Comparison of ENCODE assay signal across 24 cellular contexts in the genomic region with DNA sequence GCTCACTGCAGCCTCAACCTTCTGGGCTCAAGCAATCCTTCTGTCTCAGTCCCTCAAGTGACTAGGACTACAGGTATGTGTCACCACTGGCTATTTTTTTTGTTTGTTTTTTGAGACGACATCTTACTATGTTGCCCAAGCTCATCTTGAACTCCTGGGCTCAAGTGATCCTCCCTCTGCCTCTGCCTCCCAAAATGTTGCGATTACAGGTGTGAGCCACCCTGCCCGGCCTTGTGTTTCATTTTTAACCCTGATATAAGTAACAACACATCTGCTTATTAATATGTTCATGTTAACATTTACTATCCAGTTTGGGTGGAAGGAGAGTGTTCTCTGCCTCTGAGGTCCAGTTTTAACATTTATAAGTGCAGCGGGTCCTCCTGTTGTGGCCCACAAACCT. TPM values are rescaled to one million over a fixed set of nuclear protein-coding genes. Genes with fewer than 3 reads are reported as not detected.
DNase-seq lines count a peak whose midpoint lies in the region; ATAC-seq and TF ChIP-seq lines count a peak whose summit lies in the region.
"Had no signal": no experiment of that assay in that cellular context is flagged by ENCODE, and none has a peak within 500 bp of the region (broad histone marks: within the 10 kb centered on the region; RNA-seq: fewer than 3 reads in every experiment).

No MANE protein-coding gene starts in this region.

- no peak for ATAC-seq in upper lobe of left lung (ENCODE audit: low FRiP score in 2 of 2)
- ATAC-seq in Right ventricle myocardium inferior = no peak
- no peak for ATAC-seq in HG03565 (IDR thresholded peaks at IDR 0.05; ENCODE audit: unreplicated experiment)
- ATAC-seq: activated CD8-positive, alpha-beta T cell treated with anti-CD3 and anti-CD28 coated beads, Interleukin-2, amount 10 ng/mL, durations not matched to agents 7 days and 5 days; natural killer cell treated with Interleukin-12 subunit alpha and Interleukin-12 subunit beta and Interleukin-15 and Interleukin-18, amount 100 ng/mL, for 72 hours had no signal

- intact Hi-C loops in Right ventricle myocardium inferior (cut with DNase I) = loop anchor here (10.0 kb wide), 1 partner anchor 53 kb away; no protein-coding TSS in a partner anchor

- H3K9me3 ChIP-seq in iPS-18c (ENCODE audit: control insufficient read depth, insufficient read depth, low read length) = no peaks in the 10 kb centered on the region
- H3K9me3 ChIP-seq in upper lobe of left lung = no peaks in the 10 kb centered on the region
- H3K9me3 ChIP-seq: thoracic aorta had no signal

- peaks cover 19 to 48% (median 39%) of the 10 kb centered on the region in 4 donors for H3K4me1 ChIP-seq in upper lobe of left lung

- H3K4me3 ChIP-seq in coronary artery = peak overlapping the region; percentile 82
- H3K4me3 ChIP-seq in iPS-18c (ENCODE audit: insufficient read depth, low read depth, low read length) = peak overlapping the region; percentile 78; the same call in 1 of the 2 replicates
- peak overlapping the region in 3 of 4 donors; percentile 64 to 76 (median 69) for H3K4me3 ChIP-seq in upper lobe of left lung

- no peak overlapping the region for H3K27ac Mint-ChIP-seq in neural crest cell (ENCODE audit: unreplicated experiment)
- H3K27ac Mint-ChIP-seq in activated CD4-positive, alpha-beta memory T cell treated with anti-CD3 and anti-CD28 coated beads, Interleukin-2, amount 10 ng/mL, durations not matched to agents 7 days and 5 days = no peak overlapping the region
- H3K27ac Mint-ChIP-seq: activated B cell treated with CpG ODN at 0.5 μM for 24 hours; activated CD8-positive, alpha-beta T cell treated with anti-CD3 and anti-CD28 coated beads, Interleukin-2, amount 10 ng/mL, durations not matched to agents 7 days and 5 days; activated T-cell treated with anti-CD3 and anti-CD28 coated beads, Interleukin-2, amount 50 U/mL, for 24 hours; CD8-positive, alpha-beta memory T cell; natural killer cell treated with Interleukin-12 subunit alpha and Interleukin-12 subunit beta and Interleukin-15 and Interleukin-18, amount 100 ng/mL, for 72 hours had no signal

- H3K36me3 ChIP-seq in upper lobe of left lung = no peaks in the 10 kb centered on the region
- H3K36me3 ChIP-seq: thoracic aorta had no signal

- no peaks in the 10 kb centered on the region for H3K36me3 Mint-ChIP-seq in neural crest cell (ENCODE audit: low read depth)
- H3K36me3 Mint-ChIP-seq in activated CD4-positive, alpha-beta memory T cell treated with anti-CD3 and anti-CD28 coated beads, Interleukin-2, amount 10 ng/mL, durations not matched to agents 7 days and 5 days (ENCODE audit: low read depth) = no peaks in the 10 kb centered on the region
- H3K36me3 Mint-ChIP-seq: CD8-positive, alpha-beta memory T cell; natural killer cell treated with Interleukin-12 subunit alpha and Interleukin-12 subunit beta and Interleukin-15 and Interleukin-18, amount 100 ng/mL, for 72 hours had no signal

- H3K9me3 Mint-ChIP-seq in neural crest cell = no peaks in the 10 kb centered on the region
- no peaks in the 10 kb centered on the region for H3K9me3 Mint-ChIP-seq in activated CD4-positive, alpha-beta memory T cell treated with anti-CD3 and anti-CD28 coated beads, Interleukin-2, amount 10 ng/mL, durations not matched to agents 7 days and 5 days
- H3K9me3 Mint-ChIP-seq: activated B cell treated with CpG ODN at 0.5 μM for 24 hours; activated T-cell treated with anti-CD3 and anti-CD28 coated beads, Interleukin-2, amount 50 U/mL, for 24 hours; CD8-positive, alpha-beta memory T cell; natural killer cell treated with Interleukin-12 subunit alpha and Interleukin-12 subunit beta and Interleukin-15 and Interleukin-18, amount 100 ng/mL, for 72 hours had no signal

- TF ChIP-seq CTCF in coronary artery (IDR thresholded peaks at IDR 0.05) (no peak), neural crest cell (conservative IDR thresholded peaks at IDR 0.05) (no peak), upper lobe of left lung (IDR thresholded peaks at IDR 0.05) (no peak)

- peak in 1 of 4 donors; percentile 12 for TF ChIP-seq POLR2A in upper lobe of left lung (IDR thresholded peaks at IDR 0.05)

- CTCF ChIA-PET in activated CD4-positive, alpha-beta memory T cell treated with anti-CD3 and anti-CD28 coated beads, Interleukin-2, amount 10 ng/mL, durations not matched to agents 7 days and 5 days (lab: Charles Lee) = no interaction called here

- no peak for TF ChIP-seq EP300 in upper lobe of left lung (IDR thresholded peaks at IDR 0.05)

- WGBS in upper lobe of left lung, 2 donors = 74 to 86% methylated on average over 4 of the region's 4 CpGs

- DNase-seq in coronary artery (ENCODE audit: low spot score) (no peak), neural crest cell (ENCODE audit: low read depth, low spot score) (no peak), upper lobe of left lung (no peak), NCI-H82 treated with DMSO at 0.1 percent for 48 hours (lab: John Stamatoyannopoulos, UW; ENCODE audit: unreplicated experiment) (no peak), Right ventricle myocardium inferior (ENCODE audit: missing footprints) (no peak)
- DNase-seq in activated CD4-positive, alpha-beta memory T cell treated with anti-CD3 and anti-CD28 coated beads, Interleukin-2, amount 10 ng/mL, durations not matched to agents 7 days and 5 days = no peak
- DNase-seq: activated B cell treated with CpG ODN at 0.5 μM for 24 hours; activated CD8-positive, alpha-beta T cell treated with anti-CD3 and anti-CD28 coated beads, Interleukin-2, amount 10 ng/mL, durations not matched to agents 7 days and 5 days; activated naive CD4-positive, alpha-beta T cell; activated T-cell treated with anti-CD3 and anti-CD28 coated beads, Interleukin-2, amount 50 U/mL, for 24 hours; CD8-positive, alpha-beta memory T cell; dermis blood vessel endothelial cell; HCEC 1CT; hypothalamus; KBM-7; kidney glomerular epithelial cell; NCI-H187; NCI-H526 treated with DMSO at 0.1 percent for 48 hours; posterior cingulate gyrus had no signal

- H3K27ac ChIP-seq in coronary artery (peak overlapping the region in 1 of 2 donors; percentile 28), upper lobe of left lung (peak overlapping the region; percentile 87 to 93 (median 90))
- H3K27ac ChIP-seq: RWPE1, thoracic aorta had no signal

- peak overlapping the region; percentile 58 for H3K4me3 Mint-ChIP-seq in neural crest cell
- H3K4me3 Mint-ChIP-seq in activated CD4-positive, alpha-beta memory T cell treated with anti-CD3 and anti-CD28 coated beads, Interleukin-2, amount 10 ng/mL, durations not matched to agents 7 days and 5 days = no peak overlapping the region
- H3K4me3 Mint-ChIP-seq: activated B cell treated with CpG ODN at 0.5 μM for 24 hours; activated CD8-positive, alpha-beta T cell treated with anti-CD3 and anti-CD28 coated beads, Interleukin-2, amount 10 ng/mL, durations not matched to agents 7 days and 5 days; activated T-cell treated with anti-CD3 and anti-CD28 coated beads, Interleukin-2, amount 50 U/mL, for 24 hours; CD8-positive, alpha-beta memory T cell; natural killer cell treated with Interleukin-12 subunit alpha and Interleukin-12 subunit beta and Interleukin-15 and Interleukin-18, amount 100 ng/mL, for 72 hours had no signal

- peaks cover 18% of the 10 kb centered on the region for H3K4me1 Mint-ChIP-seq in neural crest cell
- peaks cover 9% of the 10 kb centered on the region for H3K4me1 Mint-ChIP-seq in activated CD4-positive, alpha-beta memory T cell treated with anti-CD3 and anti-CD28 coated beads, Interleukin-2, amount 10 ng/mL, durations not matched to agents 7 days and 5 days

- H3K27me3 Mint-ChIP-seq in neural crest cell (ENCODE audit: low read depth) = peaks cover 42% of the 10 kb centered on the region
- peaks cover 70% of the 10 kb centered on the region for H3K27me3 Mint-ChIP-seq in activated CD4-positive, alpha-beta memory T cell treated with anti-CD3 and anti-CD28 coated beads, Interleukin-2, amount 10 ng/mL, durations not matched to agents 7 days and 5 days

- POLR2A ChIA-PET in activated CD4-positive, alpha-beta memory T cell treated with anti-CD3 and anti-CD28 coated beads, Interleukin-2, amount 10 ng/mL, durations not matched to agents 7 days and 5 days (lab: Charles Lee) = no interaction called here

- H3K27me3 ChIP-seq in upper lobe of left lung = peaks cover 0 to 21% (median 0%) of the 10 kb centered on the region in 4 donors

RNA-seq across cellular contexts. Expression of gene FAM20A, which starts 3.1 kb away (rescaled TPM):
- total RNA-seq in neural crest cell (0.51 and 0.86 TPM in 2 replicates), upper lobe of left lung (100 to 1,000 TPM in 2 of 6 donors, 10 to 100 TPM in 4; 40.3 to 150 (median 59.7) TPM), Right ventricle myocardium inferior (4.6 TPM)
- not detected for total RNA-seq in activated CD4-positive, alpha-beta memory T cell treated with anti-CD3 and anti-CD28 coated beads, Interleukin-2, amount 10 ng/mL, durations not matched to agents 7 days and 5 days
- total RNA-seq: activated B cell treated with CpG ODN at 0.5 μM for 24 hours; activated CD8-positive, alpha-beta T cell treated with anti-CD3 and anti-CD28 coated beads, Interleukin-2, amount 10 ng/mL, durations not matched to agents 7 days and 5 days; CD8-positive, alpha-beta memory T cell; dermis blood vessel endothelial cell; natural killer cell treated with Interleukin-12 subunit alpha and Interleukin-12 subunit beta and Interleukin-15 and Interleukin-18, amount 100 ng/mL, for 72 hours had no signal
